Comparison of ENCODE assay signal across 8 cellular contexts in the genomic region with DNA sequence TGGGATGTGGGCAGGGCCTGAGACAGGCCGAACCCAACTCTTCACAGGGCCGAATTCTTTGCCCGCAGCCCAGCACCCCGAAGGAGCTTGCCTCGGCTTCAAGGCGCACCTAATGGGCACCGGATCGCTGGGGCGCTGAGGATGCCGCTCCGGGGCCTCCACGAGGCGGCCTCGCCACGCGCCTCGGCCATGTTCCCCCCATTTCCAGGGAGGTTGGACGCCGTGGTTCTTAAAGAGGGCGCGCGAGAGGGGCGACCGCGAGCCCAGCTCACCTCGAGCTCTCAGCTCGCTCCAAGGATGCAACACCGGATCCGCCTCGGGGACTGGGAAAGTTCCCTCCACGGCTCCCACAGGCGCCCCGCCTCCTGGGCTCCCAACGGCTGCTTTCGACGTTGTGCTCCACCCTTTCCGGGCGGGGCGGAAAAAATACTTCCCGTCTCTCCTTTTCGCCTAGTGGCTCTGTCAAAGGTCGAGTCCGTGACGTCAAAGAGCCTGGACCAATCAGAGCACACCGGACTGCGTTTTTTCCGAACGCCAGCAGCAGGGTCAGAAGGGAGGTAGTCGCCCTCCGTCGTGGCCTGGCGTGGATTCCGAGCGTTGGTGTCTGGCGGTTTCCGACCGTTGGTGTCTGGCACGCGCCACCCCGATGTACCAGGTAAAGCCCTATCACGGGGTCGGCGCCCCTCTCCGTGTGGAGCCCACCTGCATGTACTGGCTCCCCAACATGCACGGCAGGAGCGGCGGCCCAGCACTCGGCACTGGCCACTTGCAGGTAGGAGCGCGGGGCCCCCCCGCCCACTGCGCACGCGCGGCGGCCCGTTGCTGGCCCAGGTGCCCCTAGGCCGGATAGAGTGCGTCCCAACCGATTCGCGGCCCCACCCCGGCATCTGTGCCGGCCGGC. TPM values are rescaled to one million over a fixed set of nuclear protein-coding genes. Genes with fewer than 3 reads are reported as not detected.
A peak's percentile ranks its signal among the peaks of the same experiment; 100 is the strongest.
DNase-seq lines count a peak whose midpoint lies in the region; ATAC-seq and TF ChIP-seq lines count a peak whose summit lies in the region.
"Not testable (repeated sequence)": the region's sequence is repeated elsewhere in the genome, so short reads cannot be mapped to it uniquely, and the experiment has no call there.

No MANE protein-coding gene starts in this region.

- CTCF ChIA-PET in CD4-positive, alpha-beta T cell (lab: Charles Lee) = interaction anchor here (1.5 to 2.0 kb wide), 2 partner anchors 9 to 64 kb away, joined by 4 to 9 read pairs; no protein-coding TSS in a partner anchor
- CTCF ChIA-PET in activated CD4-positive, alpha-beta memory T cell treated with anti-CD3 and anti-CD28 coated beads, Interleukin-2, amount 10 ng/mL, durations not matched to agents 7 days and 5 days (lab: Charles Lee) = interaction anchor here (0.7 to 1.2 kb wide), 2 partner anchors 9 to 11 kb away, joined by 3 read pairs; no protein-coding TSS in a partner anchor

- not testable (repeated sequence) for TF ChIP-seq CTCF in CD4-positive, alpha-beta T cell (IDR thresholded peaks at IDR 0.05); lower lobe of right lung (IDR thresholded peaks at IDR 0.05)

- not testable (repeated sequence) for H3K9me3 Mint-ChIP-seq in CD4-positive, alpha-beta T cell; activated CD4-positive, alpha-beta memory T cell treated with anti-CD3 and anti-CD28 coated beads, Interleukin-2, amount 10 ng/mL, durations not matched to agents 7 days and 5 days

- POLR2A ChIA-PET in CD4-positive, alpha-beta T cell (lab: Charles Lee) = interaction anchor here (1.5 kb wide), 1 partner anchor 209 kb away, joined by 4 read pairs; a partner anchor contains a TSS
- POLR2A ChIA-PET in activated CD4-positive, alpha-beta memory T cell treated with anti-CD3 and anti-CD28 coated beads, Interleukin-2, amount 10 ng/mL, durations not matched to agents 7 days and 5 days (lab: Charles Lee) = interaction anchor here (0.9 to 1.3 kb wide), 7 partner anchors 9 to 250 kb away, joined by 3 to 5 read pairs (median 3); a partner anchor contains a TSS

- intact Hi-C loops in CD4-positive, alpha-beta T cell (cut with DNase I, micrococcal nuclease) = loop anchor here in 1 of 2 experiments (10.0 kb wide), 1 partner anchor 61 kb away; no protein-coding TSS in a partner anchor
- intact Hi-C loops in lower lobe of right lung (cut with DNase I) = not testable (repeated sequence)

- H3K9ac ChIP-seq in duodenal mucosa (ENCODE audit: low read depth in 1 of 2, low read length in 2 of 2) = peak overlapping the region; percentile 39 to 77

- not testable (repeated sequence) for H3K36me3 ChIP-seq in duodenal mucosa (ENCODE audit: control insufficient read depth in 1 of 2, insufficient read depth in 2 of 2, low read length in 2 of 2)
- peaks cover 28% of the 10 kb centered on the region for H3K36me3 ChIP-seq in lower lobe of right lung

- peaks cover 35% of the 10 kb centered on the region for H3K36me3 Mint-ChIP-seq in CD4-positive, alpha-beta T cell (ENCODE audit: low read depth)
- peaks cover 21% of the 10 kb centered on the region for H3K36me3 Mint-ChIP-seq in activated CD4-positive, alpha-beta memory T cell treated with anti-CD3 and anti-CD28 coated beads, Interleukin-2, amount 10 ng/mL, durations not matched to agents 7 days and 5 days (ENCODE audit: low read depth)

- not testable (repeated sequence) for H3K9me3 ChIP-seq in CD4-positive, alpha-beta T cell (ENCODE audit: control insufficient read depth, low read length); duodenal mucosa (ENCODE audit: control insufficient read depth in 1 of 2, low read length in 2 of 2); lower lobe of right lung

- H3K27ac Mint-ChIP-seq in CD4-positive, alpha-beta T cell = peak overlapping the region; percentile 99
- peak overlapping the region; percentile 86 for H3K27ac Mint-ChIP-seq in activated CD4-positive, alpha-beta memory T cell treated with anti-CD3 and anti-CD28 coated beads, Interleukin-2, amount 10 ng/mL, durations not matched to agents 7 days and 5 days

- DNase-seq in CD4-positive, alpha-beta T cell = peak; percentile 55 to 82 (median 72)
- peak; percentile 93 for DNase-seq in HK-2 (ENCODE audit: unreplicated experiment)
- peak; percentile 89 for DNase-seq in NCI-H82 treated with DMSO at 0.1 percent for 48 hours (lab: John Stamatoyannopoulos, UW; ENCODE audit: unreplicated experiment)
- DNase-seq in activated CD4-positive, alpha-beta memory T cell treated with anti-CD3 and anti-CD28 coated beads, Interleukin-2, amount 10 ng/mL, durations not matched to agents 7 days and 5 days = peak; percentile 91
- peak; percentile 94 for DNase-seq in lower lobe of right lung
- peak; percentile 60 to 62 (median 61) for DNase-seq in stimulated activated CD4-positive, alpha-beta T cell treated with anti-CD3 and anti-CD28 coated beads, TNF-alpha, amount 100 ng/mL, for 1 hour (ENCODE audit: low read depth in 3 of 3, low spot score in 1 of 3)

- H3K4me1 ChIP-seq in duodenal mucosa (ENCODE audit: control insufficient read depth in 1 of 2, insufficient read depth in 2 of 2, low read length in 2 of 2) = not testable (repeated sequence)
- peaks cover 14% of the 10 kb centered on the region for H3K4me1 ChIP-seq in lower lobe of right lung

- not testable (repeated sequence) for H3K27me3 ChIP-seq in CD4-positive, alpha-beta T cell (ENCODE audit: control insufficient read depth, insufficient read depth, low read length); duodenal mucosa (ENCODE audit: control insufficient read depth in 1 of 2, insufficient read depth in 2 of 2, low read length in 2 of 2); lower lobe of right lung (ENCODE audit: low read depth)

- peak; percentile 82 for ATAC-seq in CD4-positive, alpha-beta T cell (ENCODE audit: poor library complexity)
- peak; percentile 92 for ATAC-seq in GM19452 (IDR thresholded peaks at IDR 0.05; ENCODE audit: unreplicated experiment)
- peak; percentile 99 to 100 for ATAC-seq in lower lobe of right lung

- not testable (repeated sequence) for H3K27me3 Mint-ChIP-seq in CD4-positive, alpha-beta T cell; activated CD4-positive, alpha-beta memory T cell treated with anti-CD3 and anti-CD28 coated beads, Interleukin-2, amount 10 ng/mL, durations not matched to agents 7 days and 5 days

- H3K4me3 Mint-ChIP-seq in CD4-positive, alpha-beta T cell = peak overlapping the region; percentile 98
- peak overlapping the region; percentile 82 for H3K4me3 Mint-ChIP-seq in activated CD4-positive, alpha-beta memory T cell treated with anti-CD3 and anti-CD28 coated beads, Interleukin-2, amount 10 ng/mL, durations not matched to agents 7 days and 5 days

- H3K4me3 ChIP-seq in duodenal mucosa (ENCODE audit: low read depth in 1 of 2, low read length in 2 of 2) (peak overlapping the region; percentile 65 to 86), lower lobe of right lung (peak overlapping the region; percentile 68)

- H3K4me1 Mint-ChIP-seq in CD4-positive, alpha-beta T cell (ENCODE audit: low read depth) = peaks cover 25% of the 10 kb centered on the region
- H3K4me1 Mint-ChIP-seq in activated CD4-positive, alpha-beta memory T cell treated with anti-CD3 and anti-CD28 coated beads, Interleukin-2, amount 10 ng/mL, durations not matched to agents 7 days and 5 days = peaks cover 27% of the 10 kb centered on the region

- H3K27ac ChIP-seq in CD4-positive, alpha-beta T cell (ENCODE audit: low read depth, low read length) = peak overlapping the region; percentile 91
- H3K27ac ChIP-seq in duodenal mucosa (ENCODE audit: low read depth, low read length) (peak overlapping the region; percentile 97), lower lobe of right lung (peak overlapping the region; percentile 94)

RNA-seq across cellular contexts. Expression of a gene that starts 22.1 kb away (rescaled TPM):
- 10 to 100 TPM; 56.4 to 67.6 TPM for total RNA-seq in CD4-positive, alpha-beta T cell
- 10 to 100 TPM; 39.8 to 40.6 TPM for total RNA-seq in activated CD4-positive, alpha-beta memory T cell treated with anti-CD3 and anti-CD28 coated beads, Interleukin-2, amount 10 ng/mL, durations not matched to agents 7 days and 5 days
- total RNA-seq in lower lobe of right lung = 35.9 TPM

RNA-seq across cellular contexts. Expression of a gene that starts 28.3 kb away (rescaled TPM):
- total RNA-seq in CD4-positive, alpha-beta T cell = not detected
- not detected for total RNA-seq in activated CD4-positive, alpha-beta memory T cell treated with anti-CD3 and anti-CD28 coated beads, Interleukin-2, amount 10 ng/mL, durations not matched to agents 7 days and 5 days
- not detected for total RNA-seq in lower lobe of right lung

RNA-seq across cellular contexts. Expression of a gene that starts 37.5 kb away (rescaled TPM):
- total RNA-seq in CD4-positive, alpha-beta T cell = 1 to 10 TPM; 4.6 to 5.3 TPM
- 1 to 10 TPM; 1.3 to 1.5 TPM for total RNA-seq in activated CD4-positive, alpha-beta memory T cell treated with anti-CD3 and anti-CD28 coated beads, Interleukin-2, amount 10 ng/mL, durations not matched to agents 7 days and 5 days
- 48.7 TPM for total RNA-seq in lower lobe of right lung

Comparison
In these comparisons a context has a peak if more than half of its experiments do, and no peak if none do; other contexts are left out.
1. Peak in every context shown above with its lines: DNase-seq, ATAC-seq, H3K4me3 ChIP-seq and H3K27ac ChIP-seq.